Comparison of ENCODE assay signal across 1 cellular context in genomic region chr18:79697976-79698375, GRCh38.
TF ChIP-seq lines count a peak whose summit lies in the region.

No MANE protein-coding gene starts in this region.

TF ChIP-seq in IMR-90, 13 proteins besides CTCF, POLR2A, EP300 and RAD21 (continued from another document):
- TF ChIP-seq MXI1 (IDR thresholded peaks at IDR 0.05; ENCODE audit: borderline replicate concordance, low read depth, low read length) (no peak), BHLHE40 (IDR thresholded peaks at IDR 0.05; ENCODE audit: low read depth, low read length) (no peak), FOS (IDR thresholded peaks at IDR 0.05; ENCODE audit: low read depth, low read length) (no peak), NFE2L2 (IDR thresholded peaks at IDR 0.05; ENCODE audit: low read depth, low read length) (no peak), CHD1 (IDR thresholded peaks at IDR 0.05; ENCODE audit: low read depth, low read length) (no peak)
TF ChIP-seq in IMR-90: peak in this region for 0.
